Comparison of ENCODE assay signal across 1 cellular context in the genomic region with DNA sequence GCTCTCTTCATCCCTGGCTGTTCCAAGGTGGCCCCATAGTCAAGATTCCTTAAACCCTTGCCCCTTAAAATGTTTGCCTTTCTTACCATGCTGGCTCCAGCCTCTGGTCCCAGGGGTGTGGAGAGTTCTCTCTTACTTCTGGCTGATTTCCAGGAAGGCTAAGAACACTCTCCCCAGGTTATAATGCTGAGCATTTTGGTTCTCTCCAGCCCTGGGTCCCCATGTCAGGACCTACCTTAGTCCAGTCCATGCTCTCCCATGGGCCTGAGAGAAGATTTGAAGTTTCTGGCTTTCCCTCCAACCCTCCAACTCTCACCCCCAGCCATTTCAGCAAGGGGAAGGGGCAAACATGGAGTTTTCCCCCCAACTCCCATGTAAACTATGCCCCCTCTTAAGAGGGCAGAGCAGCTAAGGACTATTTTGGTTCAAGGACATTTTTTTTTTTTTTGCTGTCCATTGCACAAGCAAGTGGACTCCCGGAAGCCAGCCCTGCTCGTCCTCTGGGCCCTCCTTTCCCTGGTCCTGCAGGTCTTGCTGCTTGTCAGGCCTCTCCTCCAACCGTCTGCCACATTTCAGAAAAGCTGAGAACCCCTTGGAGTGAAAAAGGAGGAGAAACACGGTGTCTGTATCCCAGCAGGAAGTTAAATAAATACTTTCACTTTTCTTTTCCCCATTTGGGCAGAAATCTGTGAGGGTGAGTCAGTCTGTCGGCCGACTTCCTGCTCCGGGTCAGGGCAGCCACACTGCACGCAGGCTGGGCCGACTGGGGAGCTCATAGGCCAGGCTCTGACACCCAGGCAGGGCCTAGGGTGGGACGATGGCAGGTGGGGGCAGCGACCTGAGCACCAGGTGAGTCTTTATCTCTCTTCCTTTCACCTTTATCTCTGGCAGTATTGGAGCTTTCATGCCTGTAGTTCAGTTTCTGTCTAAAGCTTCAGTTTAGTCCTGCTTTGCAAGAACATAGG.
A peak's percentile ranks its signal among the peaks of the same experiment; 100 is the strongest.
TF ChIP-seq lines count a peak whose summit lies in the region.

TSS of gene SP140L (plus strand) at position 741 of the 965 bp plus-strand sequence. CDS start at position 818, 77 bp downstream.

TF ChIP-seq in HepG2, 621 proteins besides CTCF, POLR2A, EP300 and RAD21 (continued from another document and continues in another):
- TF ChIP-seq ZNF407 (CRISPR knock-in tag; IDR thresholded peaks at IDR 0.05; ENCODE audit: not compliant biosample characterization) (no peak), PLSCR1 (CRISPR knock-in tag; IDR thresholded peaks at IDR 0.05; ENCODE audit: borderline replicate concordance) (no peak), ZNF335 (CRISPR knock-in tag; IDR thresholded peaks at IDR 0.05) (peak; percentile 77; the same call in 1 of the 2 replicates), RBFOX2 (IDR thresholded peaks at IDR 0.05; ENCODE audit: low read depth, low read length) (peak; percentile 73), HHEX (CRISPR knock-in tag; IDR thresholded peaks at IDR 0.05) (0 out of 2 replicates have a peak, but pooled peaks have one; percentile 19), ZNF224 (CRISPR knock-in tag; IDR thresholded peaks at IDR 0.05) (no peak), KLF11 (CRISPR knock-in tag; IDR thresholded peaks at IDR 0.05) (no peak), ZKSCAN8 (CRISPR knock-in tag; IDR thresholded peaks at IDR 0.05; ENCODE audit: borderline replicate concordance) (no peak), GLI4 (CRISPR knock-in tag; IDR thresholded peaks at IDR 0.05; ENCODE audit: borderline replicate concordance) (peak; percentile 63; the same call in 1 of the 2 replicates), ZFP37 (CRISPR knock-in tag; IDR thresholded peaks at IDR 0.05; ENCODE audit: borderline replicate concordance) (no peak), ZNF766 (CRISPR knock-in tag; IDR thresholded peaks at IDR 0.05; ENCODE audit: borderline replicate concordance) (peak; percentile 85; the same call in 1 of the 2 replicates), ZNF879 (CRISPR knock-in tag; IDR thresholded peaks at IDR 0.05) (no peak), SMAD9 (CRISPR knock-in tag; IDR thresholded peaks at IDR 0.05) (no peak), KLF12 (CRISPR knock-in tag; IDR thresholded peaks at IDR 0.05; ENCODE audit: borderline replicate concordance) (peak; percentile 46; the same call in 1 of the 2 replicates), ZNF180 (CRISPR knock-in tag; IDR thresholded peaks at IDR 0.05; ENCODE audit: borderline replicate concordance, low read depth) (no peak), NBN (conservative IDR thresholded peaks at IDR 0.05) (no peak), GATAD1 (CRISPR knock-in tag; IDR thresholded peaks at IDR 0.05) (peak; percentile 87), ZNF792 (CRISPR knock-in tag; IDR thresholded peaks at IDR 0.05) (peak; percentile 76), HNF1A (IDR thresholded peaks at IDR 0.05; ENCODE audit: low read depth) (no peak), HNF1A (CRISPR knock-in tag; IDR thresholded peaks at IDR 0.05; ENCODE audit: borderline replicate concordance) (peak; percentile 33; the same call in 1 of the 2 replicates), MIER3 (CRISPR knock-in tag; IDR thresholded peaks at IDR 0.05; ENCODE audit: borderline replicate concordance) (peak; percentile 67; the same call in 1 of the 2 replicates), NR2F6 (IDR thresholded peaks at IDR 0.05) (peak; percentile 20; the same call in 1 of the 2 replicates), NR2F6 (CRISPR knock-in tag; IDR thresholded peaks at IDR 0.05) (peak; percentile 69), ATF3 (CRISPR knock-in tag; IDR thresholded peaks at IDR 0.05) (peak; percentile 67; the same call in 1 of the 2 replicates), AGO1 (IDR thresholded peaks at IDR 0.05; ENCODE audit: low read depth, low read length, poor library complexity, severe bottlenecking) (no peak), KLF16 (CRISPR knock-in tag; IDR thresholded peaks at IDR 0.05) (peak in 1 of 2 experiments; percentile 78; a peak in 2 of 4 replicates), ZNF567 (CRISPR knock-in tag; IDR thresholded peaks at IDR 0.05; ENCODE audit: borderline replicate concordance) (no peak), MLX (CRISPR knock-in tag; IDR thresholded peaks at IDR 0.05) (no peak), SATB2 (CRISPR knock-in tag; IDR thresholded peaks at IDR 0.05) (no peak), ZNF33B (CRISPR knock-in tag; IDR thresholded peaks at IDR 0.05) (peak; percentile 31; the same call in 1 of the 2 replicates), IKZF5 (CRISPR knock-in tag; IDR thresholded peaks at IDR 0.05) (peak; percentile 87), KDM6A (CRISPR knock-in tag; IDR thresholded peaks at IDR 0.05; ENCODE audit: low read depth) (0 out of 2 replicates have a peak, but pooled peaks have one; percentile 49), SP1 (IDR thresholded peaks at IDR 0.05) (no peak), SP1 (CRISPR knock-in tag; IDR thresholded peaks at IDR 0.05) (peak; percentile 34; the same call in 1 of the 2 replicates)
- TF ChIP-seq, protein P1, sequence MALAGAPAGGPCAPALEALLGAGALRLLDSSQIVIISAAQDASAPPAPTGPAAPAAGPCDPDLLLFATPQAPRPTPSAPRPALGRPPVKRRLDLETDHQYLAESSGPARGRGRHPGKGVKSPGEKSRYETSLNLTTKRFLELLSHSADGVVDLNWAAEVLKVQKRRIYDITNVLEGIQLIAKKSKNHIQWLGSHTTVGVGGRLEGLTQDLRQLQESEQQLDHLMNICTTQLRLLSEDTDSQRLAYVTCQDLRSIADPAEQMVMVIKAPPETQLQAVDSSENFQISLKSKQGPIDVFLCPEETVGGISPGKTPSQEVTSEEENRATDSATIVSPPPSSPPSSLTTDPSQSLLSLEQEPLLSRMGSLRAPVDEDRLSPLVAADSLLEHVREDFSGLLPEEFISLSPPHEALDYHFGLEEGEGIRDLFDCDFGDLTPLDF (CRISPR knock-in tag; IDR thresholded peaks at IDR 0.05): no peak
- TF ChIP-seq, protein P2, sequence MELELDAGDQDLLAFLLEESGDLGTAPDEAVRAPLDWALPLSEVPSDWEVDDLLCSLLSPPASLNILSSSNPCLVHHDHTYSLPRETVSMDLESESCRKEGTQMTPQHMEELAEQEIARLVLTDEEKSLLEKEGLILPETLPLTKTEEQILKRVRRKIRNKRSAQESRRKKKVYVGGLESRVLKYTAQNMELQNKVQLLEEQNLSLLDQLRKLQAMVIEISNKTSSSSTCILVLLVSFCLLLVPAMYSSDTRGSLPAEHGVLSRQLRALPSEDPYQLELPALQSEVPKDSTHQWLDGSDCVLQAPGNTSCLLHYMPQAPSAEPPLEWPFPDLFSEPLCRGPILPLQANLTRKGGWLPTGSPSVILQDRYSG (CRISPR knock-in tag; IDR thresholded peaks at IDR 0.05): peak; percentile 83; the same call in 1 of the 2 replicates
